27 cellular contexts compared by ENCODE assay signal in genomic region chr1:31800677-31800967, GRCh38. TPM values are rescaled to one million over a fixed set of nuclear protein-coding genes. Genes with fewer than 3 reads are reported as not detected.
"Had no signal": no experiment of that assay in that cellular context is flagged by ENCODE, and none has a peak within 500 bp of the region (broad histone marks: within the 10 kb centered on the region; RNA-seq: fewer than 3 reads in every experiment).

No MANE protein-coding gene starts in this region.

- H3K27me3 Mint-ChIP-seq: activated naive CD8-positive, alpha-beta T cell treated with anti-CD3 and anti-CD28 coated beads, Interleukin-2, amount 50 U/mL, for 24 hours had no signal

- H3K4me1 ChIP-seq: body of pancreas had no signal

- H3K27me3 ChIP-seq: body of pancreas, cardiac muscle cell, upper lobe of left lung had no signal

- H3K9me3 Mint-ChIP-seq: activated naive CD8-positive, alpha-beta T cell treated with anti-CD3 and anti-CD28 coated beads, Interleukin-2, amount 50 U/mL, for 24 hours; immature natural killer cell; T-cell; T-helper 2 cell treated with Interferon-gamma antibody and Interleukin-4, amounts not matched to agents 5 μg/mL and 100 μg/mL, for 36 hours had no signal

- ATAC-seq: activated naive CD8-positive, alpha-beta T cell treated with anti-CD3 and anti-CD28 coated beads, Interleukin-2, amount 50 U/mL, for 24 hours; body of pancreas; left lung; T-cell had no signal

- H3K36me3 Mint-ChIP-seq: immature natural killer cell, T-cell had no signal

- H3K27ac ChIP-seq: body of pancreas, cardiac muscle cell, hepatocyte, left lung, thoracic aorta, upper lobe of left lung, WERI-Rb-1 had no signal

- DNase-seq: activated CD4-positive, CD25-positive, alpha-beta regulatory T cell treated with anti-CD3 and anti-CD28 coated beads, Interleukin-2, amount 50 U/mL, for 72 hours; activated CD8-positive, alpha-beta memory T cell treated with anti-CD3 and anti-CD28 coated beads for 24 hours; activated CD8-positive, alpha-beta memory T cell treated with anti-CD3 and anti-CD28 coated beads, Interleukin-2, amount 50 U/mL, for 4 hours; activated effector memory CD4-positive, alpha-beta T cell treated with Interleukin-2 at 50 U/mL for 16 hours; activated naive CD4-positive, alpha-beta T cell treated with anti-CD3 and anti-CD28 coated beads, Interleukin-2, amount 50 U/mL, for 16 hours; activated naive CD8-positive, alpha-beta T cell treated with anti-CD3 and anti-CD28 coated beads, Interleukin-2, amount 50 U/mL, for 24 hours; body of pancreas; effector CD4-positive, alpha-beta T cell; foreskin melanocyte; glutamatergic neuron; immature natural killer cell; retina; stimulated activated CD4-positive, alpha-beta T cell treated with anti-CD3 and anti-CD28 coated beads, Interleukin-4, amount 100 ng/mL, for 1 hour; stimulated activated naive CD4-positive, alpha-beta T cell treated with Interleukin-2 at 50 U/mL for 16 hours; T-cell had no signal

- H3K36me3 ChIP-seq: cardiac muscle cell, left lung, spleen, thoracic aorta, upper lobe of left lung, WERI-Rb-1 had no signal

- H3K4me3 Mint-ChIP-seq: activated naive CD8-positive, alpha-beta T cell treated with anti-CD3 and anti-CD28 coated beads, Interleukin-2, amount 50 U/mL, for 24 hours; immature natural killer cell; T-cell; T-helper 2 cell treated with Interferon-gamma antibody and Interleukin-4, amounts not matched to agents 5 μg/mL and 100 μg/mL, for 36 hours had no signal

- FAIRE-seq: endometrium had no signal

- H3K27ac Mint-ChIP-seq: activated naive CD8-positive, alpha-beta T cell treated with anti-CD3 and anti-CD28 coated beads, Interleukin-2, amount 50 U/mL, for 24 hours; T-cell; T-helper 2 cell treated with Interferon-gamma antibody and Interleukin-4, amounts not matched to agents 5 μg/mL and 100 μg/mL, for 36 hours had no signal

- H3K9me3 ChIP-seq: body of pancreas, left lung, spleen, thoracic aorta, upper lobe of left lung had no signal

- H3K4me3 ChIP-seq: body of pancreas, cardiac muscle cell, hepatocyte, left lung, lung, spleen, thoracic aorta, upper lobe of left lung had no signal

RNA-seq across cellular contexts. Expression of gene SPOCD1, which starts 15.2 kb away (rescaled TPM):
- total RNA-seq: cerebellum, T-cell had no signal
- polyA plus RNA-seq: neural cell had no signal
